In the genomic region with DNA sequence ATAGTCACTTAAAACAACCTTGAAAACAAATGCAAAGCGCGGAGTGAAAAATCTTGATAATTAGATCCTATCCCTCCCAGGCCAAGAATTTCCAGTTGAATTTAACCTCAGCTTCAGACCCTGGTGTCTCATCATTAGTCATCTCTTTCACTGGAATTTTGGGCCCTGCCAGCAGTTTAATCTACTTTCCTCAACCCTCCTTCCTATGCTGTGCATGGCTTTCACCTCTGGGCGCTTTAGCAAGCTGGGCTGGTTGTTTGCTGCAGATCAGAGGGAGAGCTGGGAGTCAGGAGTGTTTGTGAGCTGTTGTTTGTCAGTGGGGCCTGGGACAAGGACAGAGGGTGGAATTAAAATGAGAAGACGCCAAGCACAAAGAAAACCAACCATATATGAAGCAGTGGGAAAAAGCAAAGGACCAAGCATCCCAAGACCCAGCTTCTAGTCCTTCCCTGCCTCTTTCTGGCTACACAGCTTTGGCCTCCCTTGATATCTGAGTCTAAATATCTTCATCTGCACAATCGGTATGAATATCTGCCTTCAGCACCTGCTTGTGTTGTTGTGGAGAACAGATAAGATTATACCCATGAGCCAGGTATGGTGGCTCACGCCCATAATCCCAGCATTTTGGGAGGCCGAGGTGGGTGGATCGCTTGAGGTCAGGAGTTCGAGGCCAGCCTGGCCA, we compare ENCODE assay signal across 11 cellular contexts. TPM values are rescaled to one million over a fixed set of nuclear protein-coding genes. Genes with fewer than 3 reads are reported as not detected.
DNase-seq lines count a peak whose midpoint lies in the region; ATAC-seq and TF ChIP-seq lines count a peak whose summit lies in the region.
"Had no signal": no experiment of that assay in that cellular context is flagged by ENCODE, and none has a peak within 500 bp of the region (broad histone marks: within the 10 kb centered on the region; RNA-seq: fewer than 3 reads in every experiment).

No MANE protein-coding gene starts in this region.

- in situ Hi-C loops in gastrocnemius medialis (cut with MboI; ENCODE audit: low sequenced_read_pairs in 4 of 4) = no loop called here

- no peak for TF ChIP-seq POLR2A in gastrocnemius medialis (IDR thresholded peaks at IDR 0.05)

- H3K27me3 Mint-ChIP-seq in activated T-helper 17 cell treated with anti-CD3 and anti-CD28 coated beads, Interleukin-2, amount 50 U/mL, for 72 hours = no peaks in the 10 kb centered on the region

- DNase-seq in GM03348 (ENCODE audit: low spot score) = peak; percentile 82
- DNase-seq in SJCRH30 = peak; percentile 18 to 23
- peak; percentile 96 for DNase-seq in fibroblast of peridontal ligament (ENCODE audit: extremely low read depth)
- DNase-seq in gastrocnemius medialis = no peak
- DNase-seq in NCI-H69 (lab: John Stamatoyannopoulos, UW) = no peak
- no peak for DNase-seq in SKM-1 (lab: John Stamatoyannopoulos, UW; ENCODE audit: unreplicated experiment)
- DNase-seq: activated naive CD8-positive, alpha-beta T cell treated with anti-CD3 and anti-CD28 coated beads, Interleukin-2, amount 10 ng/mL, durations not matched to agents 7 days and 5 days; SHP77 treated with DMSO at 0.1 percent for 48 hours had no signal

- H3K36me3 ChIP-seq in SJCRH30 = no peaks in the 10 kb centered on the region
- H3K36me3 ChIP-seq in gastrocnemius medialis = no peaks in the 10 kb centered on the region
- H3K36me3 ChIP-seq: neutrophil had no signal

- peaks cover 31% of the 10 kb centered on the region for H3K4me1 ChIP-seq in SJCRH30
- H3K4me1 ChIP-seq in gastrocnemius medialis = peaks cover 12 to 27% of the 10 kb centered on the region in 2 donors

- H3K27ac ChIP-seq in SJCRH30 = peak overlapping the region; percentile 10; the same call in 1 of the 2 replicates
- peak overlapping the region; percentile 50 to 69 (median 55) for H3K27ac ChIP-seq in gastrocnemius medialis
- H3K27ac ChIP-seq: neutrophil had no signal

- H3K9me3 Mint-ChIP-seq in activated T-helper 17 cell treated with anti-CD3 and anti-CD28 coated beads, Interleukin-2, amount 50 U/mL, for 72 hours = no peaks in the 10 kb centered on the region

- H3K27me3 ChIP-seq in SJCRH30 (no peaks in the 10 kb centered on the region), gastrocnemius medialis (no peaks in the 10 kb centered on the region)
- H3K27me3 ChIP-seq: neutrophil had no signal

- H3K4me3 Mint-ChIP-seq in activated T-helper 17 cell treated with anti-CD3 and anti-CD28 coated beads, Interleukin-2, amount 50 U/mL, for 72 hours = no peak overlapping the region
- H3K4me3 Mint-ChIP-seq: activated naive CD8-positive, alpha-beta T cell treated with anti-CD3 and anti-CD28 coated beads, Interleukin-2, amount 10 ng/mL, durations not matched to agents 7 days and 5 days had no signal

- H3K4me3 ChIP-seq in SJCRH30 (no peak overlapping the region), gastrocnemius medialis (no peak overlapping the region)

- H3K9me3 ChIP-seq in SJCRH30 (replicated peaks) = no peaks in the 10 kb centered on the region; the same call in 1 of the 2 replicates
- no peaks in the 10 kb centered on the region for H3K9me3 ChIP-seq in gastrocnemius medialis
- H3K9me3 ChIP-seq: neutrophil had no signal

- no peak overlapping the region for H3K27ac Mint-ChIP-seq in activated T-helper 17 cell treated with anti-CD3 and anti-CD28 coated beads, Interleukin-2, amount 50 U/mL, for 72 hours
- H3K27ac Mint-ChIP-seq: activated naive CD8-positive, alpha-beta T cell treated with anti-CD3 and anti-CD28 coated beads, Interleukin-2, amount 10 ng/mL, durations not matched to agents 7 days and 5 days had no signal

- H3K36me3 Mint-ChIP-seq in activated T-helper 17 cell treated with anti-CD3 and anti-CD28 coated beads, Interleukin-2, amount 50 U/mL, for 72 hours (ENCODE audit: low read depth) = peaks cover 5% of the 10 kb centered on the region

- TF ChIP-seq CTCF in gastrocnemius medialis (IDR thresholded peaks at IDR 0.05 in 4 of 5, conservative IDR thresholded peaks at IDR 0.05 in 1 of 5) = no peak

- intact Hi-C loops in gastrocnemius medialis (cut with DNase I; ENCODE audit: low total_unique reads) = no loop called here

- ATAC-seq in gastrocnemius medialis (no peak), GM21786 (IDR thresholded peaks at IDR 0.05; ENCODE audit: unreplicated experiment) (no peak)
- no peak for ATAC-seq in activated T-helper 17 cell treated with anti-CD3 and anti-CD28 coated beads, Interleukin-2, amount 50 U/mL, for 72 hours (replicated peaks)

- no peaks in the 10 kb centered on the region for H3K4me1 Mint-ChIP-seq in activated T-helper 17 cell treated with anti-CD3 and anti-CD28 coated beads, Interleukin-2, amount 50 U/mL, for 72 hours
- H3K4me1 Mint-ChIP-seq: activated naive CD8-positive, alpha-beta T cell treated with anti-CD3 and anti-CD28 coated beads, Interleukin-2, amount 10 ng/mL, durations not matched to agents 7 days and 5 days had no signal

RNA-seq across cellular contexts. Expression of gene MYOF, which starts 13.5 kb away (rescaled TPM):
- total RNA-seq in SJCRH30 (2014; rRNA removed; shearing (Covaris generic)) = 4.2 and 4.6 TPM in 2 replicates
- total RNA-seq in gastrocnemius medialis = 10 to 100 TPM in 1 of 4 donors, 1 to 10 TPM in 3; 4.1 to 10.3 (median 6.3) TPM
- 10 to 100 TPM; 30.6 to 50.2 TPM for total RNA-seq in activated T-helper 17 cell treated with anti-CD3 and anti-CD28 coated beads, Interleukin-2, amount 50 U/mL, for 72 hours

RNA-seq across cellular contexts. Expression of gene CEP55, which starts 27.7 kb away (rescaled TPM):
- 43.2 and 49.4 TPM in 2 replicates for total RNA-seq in SJCRH30 (2014; rRNA removed; shearing (Covaris generic))
- under 1 TPM; 0.32 to 0.62 (median 0.37) TPM for total RNA-seq in gastrocnemius medialis
- 10 to 100 TPM; 47.8 to 73.8 TPM for total RNA-seq in activated T-helper 17 cell treated with anti-CD3 and anti-CD28 coated beads, Interleukin-2, amount 50 U/mL, for 72 hours

Comparison
In these comparisons a context has a peak if more than half of its experiments do, and no peak if none do; other contexts are left out.
1. DNase-seq: peak in GM03348 (single experiment), SJCRH30 (2 of 2) and fibroblast of peridontal ligament (single experiment); none in gastrocnemius medialis (0 of 2), NCI-H69 (single experiment) and SKM-1 (single experiment).
2. RNA of gene CEP55, which starts 27.7 kb away (total RNA-seq): 47.8 to 73.8 TPM in activated T-helper 17 cell treated with anti-CD3 and anti-CD28 coated beads, Interleukin-2, amount 50 U/mL, for 72 hours and 43.2 to 49.4 TPM in SJCRH30; 0.32 to 0.62 TPM in gastrocnemius medialis; every median in the first group is over 10 times any median in the second.